18 cellular contexts compared by ENCODE assay signal in the genomic region with DNA sequence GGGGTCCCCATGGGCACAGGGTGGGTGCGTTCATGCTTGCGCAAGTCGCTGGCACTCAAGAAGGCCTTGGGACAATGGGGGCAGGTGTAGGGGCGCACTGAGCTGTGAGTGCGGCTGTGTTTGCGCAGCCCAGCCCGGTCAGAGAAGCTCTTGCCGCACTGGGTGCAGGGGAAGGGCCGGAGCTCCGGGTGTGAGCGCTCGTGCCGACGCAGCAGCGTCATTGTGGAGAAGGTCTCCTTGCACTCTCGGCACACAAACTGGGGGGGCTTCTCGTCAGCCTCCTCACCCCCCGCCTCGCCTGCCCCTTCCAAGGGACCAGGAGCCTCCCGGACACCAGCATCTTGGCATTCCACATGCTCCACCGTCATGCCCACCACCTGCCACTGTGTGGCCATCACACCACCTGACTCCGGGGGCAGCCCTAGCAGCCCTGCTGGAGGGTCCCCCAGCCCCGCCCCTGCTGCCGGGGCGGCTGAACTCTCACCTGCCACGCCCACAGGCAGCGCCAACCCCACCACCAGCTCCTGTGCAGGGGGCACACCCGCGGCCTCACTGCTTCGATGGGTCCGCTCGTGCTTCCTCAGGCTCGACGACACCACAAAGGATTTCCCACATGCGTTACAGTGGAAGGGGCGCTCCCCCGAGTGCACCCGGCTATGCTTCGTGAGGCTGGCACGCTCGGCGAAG. TPM values are rescaled to one million over a fixed set of nuclear protein-coding genes. Genes with fewer than 3 reads are reported as not detected.
DNase-seq lines count a peak whose midpoint lies in the region; ATAC-seq, FAIRE-seq and TF ChIP-seq lines count a peak whose summit lies in the region.
"Had no signal": no experiment of that assay in that cellular context is flagged by ENCODE, and none has a peak within 500 bp of the region (broad histone marks: within the 10 kb centered on the region; RNA-seq: fewer than 3 reads in every experiment).

No MANE protein-coding gene starts in this region.

- H3K9ac ChIP-seq in HepG2 (ENCODE audit: insufficient read depth, low read depth, low read length) = no peak overlapping the region

- no peak overlapping the region for H3K4me2 ChIP-seq in HepG2 (ENCODE audit: low read depth, low read length)

- no peak for TF ChIP-seq RAD21 in HepG2 (CRISPR knock-in tag; IDR thresholded peaks at IDR 0.05)

- H3K4me3 ChIP-seq in HepG2 (replicated peaks in 1 of 3; ENCODE audit: insufficient read depth in 1 of 3, low read depth in 2 of 3, low read length in 3 of 3) (no peak overlapping the region), right lobe of liver (no peak overlapping the region), testis (peak overlapping the region; percentile 10 to 36)
- H3K4me3 ChIP-seq: Peyer's patch had no signal

- H3K27me3 ChIP-seq in HepG2 (ENCODE audit: control insufficient read depth in 1 of 2, insufficient read depth in 2 of 2, low read length in 2 of 2) (no peaks in the 10 kb centered on the region), right lobe of liver (no peaks in the 10 kb centered on the region), testis (no peaks in the 10 kb centered on the region)
- H3K27me3 ChIP-seq: Peyer's patch had no signal

- H3K79me2 ChIP-seq in HepG2 (ENCODE audit: insufficient read depth, low read length) = peaks cover 4% of the 10 kb centered on the region

- POLR2A ChIA-PET in HepG2 (lab: Yijun Ruan, JAX) = interaction anchor here (0.6 kb wide), 1 partner anchor 11 kb away, joined by 3 read pairs; no protein-coding TSS in a partner anchor

- TF ChIP-seq CTCF in HepG2 (CRISPR knock-in tag; IDR thresholded peaks at IDR 0.05) = no peak
- no peak for TF ChIP-seq CTCF in right lobe of liver (IDR thresholded peaks at IDR 0.05)
- no peak for TF ChIP-seq CTCF in testis (IDR thresholded peaks at IDR 0.05)

- no peak overlapping the region for H2AFZ ChIP-seq in HepG2 (ENCODE audit: low read length)

- H3K36me3 ChIP-seq in HepG2 (replicated peaks in 1 of 2; ENCODE audit: control insufficient read depth in 1 of 2, insufficient read depth in 2 of 2, low read length in 2 of 2) = peaks cover 14 to 25% of the 10 kb centered on the region in 2 experiments; a peak in 4 of 5 replicates
- no peaks in the 10 kb centered on the region for H3K36me3 ChIP-seq in right lobe of liver
- H3K36me3 ChIP-seq in testis (ENCODE audit: low read depth, missing control alignments) = no peaks in the 10 kb centered on the region

- FAIRE-seq in HepG2 (lab: Jason Lieb, UNC) = no peak
- FAIRE-seq: GM12892, H1 had no signal

- H3K27ac ChIP-seq in HepG2 (ENCODE audit: extremely low read length, insufficient read depth, low read length) (no peak overlapping the region), right lobe of liver (no peak overlapping the region), testis (no peak overlapping the region)
- H3K27ac ChIP-seq: 22Rv1, C4-2B, Peyer's patch had no signal

- CTCF ChIA-PET in HepG2 (lab: Yijun Ruan, JAX; ENCODE audit: low intra/inter-chr PET ratio, low total read pairs) = no interaction called here

- no peak; the same call in 2 of the 3 replicates for ATAC-seq in HepG2
- no peak for ATAC-seq in right lobe of liver
- ATAC-seq in GM18511 (IDR thresholded peaks at IDR 0.05; ENCODE audit: unreplicated experiment) = no peak

- in situ Hi-C loops in HepG2 (cut with HindIII; ENCODE audit: extremely low pct_ligation_motif_present, low pct_unique_long_range_greater_than_20kb) = no loop called here

- WGBS in HepG2 (ENCODE audit: low lambda C conversion rate) = 98% methylated on average over 42 of the region's 42 CpGs
- 89% methylated on average over 11 of the region's 42 CpGs for WGBS in right lobe of liver (ENCODE audit: insufficient coverage, low coverage, low lambda C conversion rate, missing lambda C conversion rate)
- WGBS in testis, 2 donors = 70 to 90% methylated on average over 12 to 42 of the region's 42 CpGs

- DNase-seq in HepG2 (ENCODE audit: low spot score) (no peak), right lobe of liver (no peak), testis (no peak)
- DNase-seq: AML-193; DMS79; KG1; MV-4-11; NCI-H1694 treated with DMSO at 0.1 percent for 48 hours; NCI-H510A; NCI-H748 treated with DMSO at 0.1 percent for 48 hours; NK-92 treated with Interleukin-12 subunit alpha and Interleukin-12 subunit beta, amount 100 ng/mL, for 24 hours; Peyer's patch; Right ventricle myocardium superior had no signal

- TF ChIP-seq EP300 in HepG2 (IDR thresholded peaks at IDR 0.05; ENCODE audit: low read depth in 2 of 2, low read length in 2 of 2) = no peak
- no peak for TF ChIP-seq EP300 in HepG2 (CRISPR knock-in tag; IDR thresholded peaks at IDR 0.05; ENCODE audit: borderline replicate concordance)

- no TSS peak for BruUV-seq in HepG2 (replicated peaks; lab: Mats Ljungman, UMichigan)

- intact Hi-C loops in HepG2 (cut with micrococcal nuclease; ENCODE audit: unreplicated experiment) = no loop called here
- intact Hi-C loops in right lobe of liver (cut with DNase I) = no loop called here
- intact Hi-C loops in testis (cut with DNase I; ENCODE audit: low total_unique reads) = no loop called here

- H4K20me1 ChIP-seq in HepG2 (ENCODE audit: insufficient read depth, low read length) = no peaks in the 10 kb centered on the region

- H3K4me1 ChIP-seq in HepG2 (ENCODE audit: insufficient read depth, low read length) (no peaks in the 10 kb centered on the region), right lobe of liver (no peaks in the 10 kb centered on the region), testis (peaks cover 8% of the 10 kb centered on the region)

- no peaks in the 10 kb centered on the region for H3K9me3 ChIP-seq in HepG2 (ENCODE audit: low read length)
- H3K9me3 ChIP-seq in right lobe of liver = no peaks in the 10 kb centered on the region
- no peaks in the 10 kb centered on the region for H3K9me3 ChIP-seq in testis
- H3K9me3 ChIP-seq: Peyer's patch had no signal

- TF ChIP-seq POLR2A in HepG2 (IDR thresholded peaks at IDR 0.05; ENCODE audit: insufficient read depth in 1 of 2, low read depth in 2 of 2, low read length in 2 of 2) (no peak), right lobe of liver (IDR thresholded peaks at IDR 0.05) (no peak), testis (IDR thresholded peaks at IDR 0.05) (no peak)

RNA-seq across cellular contexts. Expression of gene ZNF668, which starts 12.8 kb away (rescaled TPM):
- total RNA-seq in HepG2 (2016; rRNA removed; fragmentation: Illumina TruSeq; extraction: Trizol) (7.5 and 9.8 TPM in 2 replicates), right lobe of liver (1 to 10 TPM; 2.0 to 4.6 (median 3.5) TPM), testis (10 to 100 TPM; 17.2 to 20.2 TPM)
- 1.9 and 3.1 TPM in 2 replicates for total RNA-seq in HepG2 (2016; cell fraction: cytosol; rRNA removed; fragmentation: Illumina TruSeq; extraction: Trizol; ENCODE audit: low read depth)
- 6.4 and 9.6 TPM in 2 replicates for total RNA-seq in HepG2 (2016; cell fraction: insoluble cytoplasmic fraction; rRNA removed; fragmentation: Illumina TruSeq; extraction: Trizol)
- total RNA-seq in HepG2 (2016; cell fraction: membrane; rRNA removed; fragmentation: Illumina TruSeq; extraction: Trizol) = 4.6 and 4.9 TPM in 2 replicates
- 6.1 and 6.8 TPM in 2 replicates for total RNA-seq in HepG2 (2016; cell fraction: nucleus; rRNA removed; fragmentation: Illumina TruSeq; extraction: Trizol)
- polyA plus RNA-seq in HepG2 (2011; rRNA removed) (3.8 and 4.0 TPM in 2 replicates), testis (ENCODE audit: insufficient read depth, low read depth, low replicate concordance) (10.1 TPM)
- 3.9 and 6.3 TPM in 2 replicates for polyA plus RNA-seq in HepG2 (2011; cell fraction: cytosol; rRNA removed)
- 8.8 and 11.7 TPM in 2 replicates for polyA plus RNA-seq in HepG2 (2011; cell fraction: nucleus; rRNA removed)
- polyA plus RNA-seq in HepG2 (2012) = 3.5 and 5.1 TPM in 2 replicates
- polyA plus RNA-seq in HepG2 (2016; cell fraction: cytosol; fragmentation: Illumina TruSeq; extraction: Trizol; ENCODE audit: low read depth) = 1.0 and 1.1 TPM in 2 replicates
- polyA plus RNA-seq in HepG2 (2016; cell fraction: insoluble cytoplasmic fraction; fragmentation: Illumina TruSeq; extraction: Trizol; ENCODE audit: low read depth) = 7.3 and 8.1 TPM in 2 replicates
- polyA plus RNA-seq in HepG2 (2016; cell fraction: membrane; fragmentation: Illumina TruSeq; extraction: Trizol; ENCODE audit: low read depth) = 2.8 and 2.9 TPM in 2 replicates
- 8.4 and 9.3 TPM in 2 replicates for polyA plus RNA-seq in HepG2 (2016; cell fraction: nucleus; fragmentation: Illumina TruSeq; extraction: Trizol; ENCODE audit: insufficient read depth, low read depth)
- 17.4 and 23.8 TPM in 2 replicates for polyA minus RNA-seq in HepG2 (2011; rRNA and poly(A)+ RNA removed; ENCODE audit: low replicate concordance)
- 4.4 and 4.8 TPM in 2 replicates for polyA minus RNA-seq in HepG2 (2011; cell fraction: cytosol; rRNA and poly(A)+ RNA removed)
- polyA minus RNA-seq in HepG2 (2011; cell fraction: nucleus; rRNA and poly(A)+ RNA removed) = 5.5 and 6.5 TPM in 2 replicates

RNA-seq across cellular contexts. Expression of gene ZNF646, which starts 13.0 kb away (rescaled TPM):
- total RNA-seq in HepG2 (2016; rRNA removed; fragmentation: Illumina TruSeq; extraction: Trizol) = 7.8 and 10.9 TPM in 2 replicates
- 1.7 and 2.4 TPM in 2 replicates for total RNA-seq in HepG2 (2016; cell fraction: cytosol; rRNA removed; fragmentation: Illumina TruSeq; extraction: Trizol; ENCODE audit: low read depth)
- 6.8 and 11.1 TPM in 2 replicates for total RNA-seq in HepG2 (2016; cell fraction: insoluble cytoplasmic fraction; rRNA removed; fragmentation: Illumina TruSeq; extraction: Trizol)
- 5.0 and 5.3 TPM in 2 replicates for total RNA-seq in HepG2 (2016; cell fraction: membrane; rRNA removed; fragmentation: Illumina TruSeq; extraction: Trizol)
- 14.4 and 16.7 TPM in 2 replicates for total RNA-seq in HepG2 (2016; cell fraction: nucleus; rRNA removed; fragmentation: Illumina TruSeq; extraction: Trizol)
- 3.4 and 4.4 TPM in 2 replicates for polyA plus RNA-seq in HepG2 (2011; rRNA removed)
- polyA plus RNA-seq in HepG2 (2011; cell fraction: cytosol; rRNA removed) = 2.2 and 2.9 TPM in 2 replicates
- polyA plus RNA-seq in HepG2 (2011; cell fraction: nucleus; rRNA removed) = 19.6 and 21.3 TPM in 2 replicates
- 5.6 and 5.8 TPM in 2 replicates for polyA plus RNA-seq in HepG2 (2012)
- 0.38 and 0.43 TPM in 2 replicates for polyA plus RNA-seq in HepG2 (2016; cell fraction: cytosol; fragmentation: Illumina TruSeq; extraction: Trizol; ENCODE audit: low read depth)
- 3.7 and 4.7 TPM in 2 replicates for polyA plus RNA-seq in HepG2 (2016; cell fraction: insoluble cytoplasmic fraction; fragmentation: Illumina TruSeq; extraction: Trizol; ENCODE audit: low read depth)
- 0.90 and 0.94 TPM in 2 replicates for polyA plus RNA-seq in HepG2 (2016; cell fraction: membrane; fragmentation: Illumina TruSeq; extraction: Trizol; ENCODE audit: low read depth)
- 22.6 and 23.3 TPM in 2 replicates for polyA plus RNA-seq in HepG2 (2016; cell fraction: nucleus; fragmentation: Illumina TruSeq; extraction: Trizol; ENCODE audit: insufficient read depth, low read depth)
- polyA minus RNA-seq in HepG2 (2011; rRNA and poly(A)+ RNA removed; ENCODE audit: low replicate concordance) = 29.7 and 32.7 TPM in 2 replicates
- 4.2 and 5.8 TPM in 2 replicates for polyA minus RNA-seq in HepG2 (2011; cell fraction: cytosol; rRNA and poly(A)+ RNA removed)
- polyA minus RNA-seq in HepG2 (2011; cell fraction: nucleus; rRNA and poly(A)+ RNA removed) = 26.1 and 29.9 TPM in 2 replicates
- 1 to 10 TPM; 4.2 to 5.0 (median 4.5) TPM for total RNA-seq in right lobe of liver
- 10 to 100 TPM; 68.9 to 74.0 TPM for total RNA-seq in testis
- polyA plus RNA-seq in testis (ENCODE audit: insufficient read depth, low read depth, low replicate concordance) = 80.3 TPM

RNA-seq across cellular contexts. Expression of gene PRSS53, which starts 27.5 kb away (rescaled TPM):
- total RNA-seq in HepG2 (2016; rRNA removed; fragmentation: Illumina TruSeq; extraction: Trizol) (0.65 and 2.2 TPM in 2 replicates), right lobe of liver (10 to 100 TPM in 1 of 6 experiments, 1 to 10 TPM in 5; 2.3 to 14.8 (median 3.9) TPM), testis (1 to 10 TPM; 2.7 to 6.1 TPM)
- 0.61 and 0.62 TPM in 2 replicates for total RNA-seq in HepG2 (2016; cell fraction: cytosol; rRNA removed; fragmentation: Illumina TruSeq; extraction: Trizol; ENCODE audit: low read depth)
- 0.46 and 2.8 TPM in 2 replicates for total RNA-seq in HepG2 (2016; cell fraction: insoluble cytoplasmic fraction; rRNA removed; fragmentation: Illumina TruSeq; extraction: Trizol)
- 0.49 and 0.52 TPM in 2 replicates for total RNA-seq in HepG2 (2016; cell fraction: membrane; rRNA removed; fragmentation: Illumina TruSeq; extraction: Trizol)
- total RNA-seq in HepG2 (2016; cell fraction: nucleus; rRNA removed; fragmentation: Illumina TruSeq; extraction: Trizol) = 3.2 and 4.5 TPM in 2 replicates
- polyA plus RNA-seq in HepG2 (2011; rRNA removed) (6.9 and 7.4 TPM in 2 replicates), testis (ENCODE audit: insufficient read depth, low read depth, low replicate concordance) (1.1 TPM)
- 1.0 and 1.6 TPM in 2 replicates for polyA plus RNA-seq in HepG2 (2011; cell fraction: cytosol; rRNA removed)
- 103 and 136 TPM in 2 replicates for polyA plus RNA-seq in HepG2 (2011; cell fraction: nucleus; rRNA removed)
- 3.6 and 7.5 TPM in 2 replicates for polyA plus RNA-seq in HepG2 (2012)
- 0.19 and 0.26 TPM in 2 replicates for polyA plus RNA-seq in HepG2 (2016; cell fraction: cytosol; fragmentation: Illumina TruSeq; extraction: Trizol; ENCODE audit: low read depth)
- 0.60 TPM in 1 of 2 replicates, not detected in the other for polyA plus RNA-seq in HepG2 (2016; cell fraction: insoluble cytoplasmic fraction; fragmentation: Illumina TruSeq; extraction: Trizol; ENCODE audit: low read depth)
- 0.09 and 0.53 TPM in 2 replicates for polyA plus RNA-seq in HepG2 (2016; cell fraction: membrane; fragmentation: Illumina TruSeq; extraction: Trizol; ENCODE audit: low read depth)
- 6.4 and 11.2 TPM in 2 replicates for polyA plus RNA-seq in HepG2 (2016; cell fraction: nucleus; fragmentation: Illumina TruSeq; extraction: Trizol; ENCODE audit: insufficient read depth, low read depth)
- 2.8 and 9.1 TPM in 2 replicates for polyA minus RNA-seq in HepG2 (2011; rRNA and poly(A)+ RNA removed; ENCODE audit: low replicate concordance)
- 0.49 and 0.70 TPM in 2 replicates for polyA minus RNA-seq in HepG2 (2011; cell fraction: cytosol; rRNA and poly(A)+ RNA removed)
- 21.0 and 21.8 TPM in 2 replicates for polyA minus RNA-seq in HepG2 (2011; cell fraction: nucleus; rRNA and poly(A)+ RNA removed)

RNA-seq across cellular contexts. Expression of gene STX4, which starts 27.9 kb away (rescaled TPM):
- total RNA-seq in HepG2 (2016; rRNA removed; fragmentation: Illumina TruSeq; extraction: Trizol) = 29.2 and 31.3 TPM in 2 replicates
- 10.9 and 11.8 TPM in 2 replicates for total RNA-seq in HepG2 (2016; cell fraction: cytosol; rRNA removed; fragmentation: Illumina TruSeq; extraction: Trizol; ENCODE audit: low read depth)
- 28.3 and 29.6 TPM in 2 replicates for total RNA-seq in HepG2 (2016; cell fraction: insoluble cytoplasmic fraction; rRNA removed; fragmentation: Illumina TruSeq; extraction: Trizol)
- 18.1 and 22.6 TPM in 2 replicates for total RNA-seq in HepG2 (2016; cell fraction: membrane; rRNA removed; fragmentation: Illumina TruSeq; extraction: Trizol)
- total RNA-seq in HepG2 (2016; cell fraction: nucleus; rRNA removed; fragmentation: Illumina TruSeq; extraction: Trizol) = 23.9 and 30.7 TPM in 2 replicates
- 34.6 and 37.0 TPM in 2 replicates for polyA plus RNA-seq in HepG2 (2011; rRNA removed)
- polyA plus RNA-seq in HepG2 (2011; cell fraction: cytosol; rRNA removed) = 23.2 and 23.7 TPM in 2 replicates
- polyA plus RNA-seq in HepG2 (2011; cell fraction: nucleus; rRNA removed) = 109 and 115 TPM in 2 replicates
- 36.9 and 43.1 TPM in 2 replicates for polyA plus RNA-seq in HepG2 (2012)
- polyA plus RNA-seq in HepG2 (2016; cell fraction: cytosol; fragmentation: Illumina TruSeq; extraction: Trizol; ENCODE audit: low read depth) = 14.1 and 15.4 TPM in 2 replicates
- polyA plus RNA-seq in HepG2 (2016; cell fraction: insoluble cytoplasmic fraction; fragmentation: Illumina TruSeq; extraction: Trizol; ENCODE audit: low read depth) = 43.9 and 44.6 TPM in 2 replicates
- 22.4 and 26.1 TPM in 2 replicates for polyA plus RNA-seq in HepG2 (2016; cell fraction: membrane; fragmentation: Illumina TruSeq; extraction: Trizol; ENCODE audit: low read depth)
- polyA plus RNA-seq in HepG2 (2016; cell fraction: nucleus; fragmentation: Illumina TruSeq; extraction: Trizol; ENCODE audit: insufficient read depth, low read depth) = 94.3 and 107 TPM in 2 replicates
- 23.8 and 35.4 TPM in 2 replicates for polyA minus RNA-seq in HepG2 (2011; rRNA and poly(A)+ RNA removed; ENCODE audit: low replicate concordance)
- 7.3 and 10.4 TPM in 2 replicates for polyA minus RNA-seq in HepG2 (2011; cell fraction: cytosol; rRNA and poly(A)+ RNA removed)
- polyA minus RNA-seq in HepG2 (2011; cell fraction: nucleus; rRNA and poly(A)+ RNA removed) = 17.5 and 20.7 TPM in 2 replicates
- 10 to 100 TPM; 18.8 to 52.8 (median 23.6) TPM for total RNA-seq in right lobe of liver
- total RNA-seq in testis = 10 to 100 TPM; 50.9 to 56.9 TPM
- 37.1 TPM for polyA plus RNA-seq in testis (ENCODE audit: insufficient read depth, low read depth, low replicate concordance)

RNA-seq across cellular contexts. Expression of gene VKORC1, which starts 33.3 kb away (rescaled TPM):
- 92.1 and 141 TPM in 2 replicates for total RNA-seq in HepG2 (2016; rRNA removed; fragmentation: Illumina TruSeq; extraction: Trizol)
- 108 and 123 TPM in 2 replicates for total RNA-seq in HepG2 (2016; cell fraction: cytosol; rRNA removed; fragmentation: Illumina TruSeq; extraction: Trizol; ENCODE audit: low read depth)
- total RNA-seq in HepG2 (2016; cell fraction: insoluble cytoplasmic fraction; rRNA removed; fragmentation: Illumina TruSeq; extraction: Trizol) = 100 and 140 TPM in 2 replicates
- total RNA-seq in HepG2 (2016; cell fraction: membrane; rRNA removed; fragmentation: Illumina TruSeq; extraction: Trizol) = 83.8 and 103 TPM in 2 replicates
- 94.6 and 113 TPM in 2 replicates for total RNA-seq in HepG2 (2016; cell fraction: nucleus; rRNA removed; fragmentation: Illumina TruSeq; extraction: Trizol)
- polyA plus RNA-seq in HepG2 (2011; rRNA removed) = 613 and 615 TPM in 2 replicates
- polyA plus RNA-seq in HepG2 (2011; cell fraction: cytosol; rRNA removed) = 980 and 1,226 TPM in 2 replicates
- 399 and 426 TPM in 2 replicates for polyA plus RNA-seq in HepG2 (2011; cell fraction: nucleus; rRNA removed)
- polyA plus RNA-seq in HepG2 (2012) = 226 and 325 TPM in 2 replicates
- 88.3 and 112 TPM in 2 replicates for polyA plus RNA-seq in HepG2 (2016; cell fraction: cytosol; fragmentation: Illumina TruSeq; extraction: Trizol; ENCODE audit: low read depth)
- polyA plus RNA-seq in HepG2 (2016; cell fraction: insoluble cytoplasmic fraction; fragmentation: Illumina TruSeq; extraction: Trizol; ENCODE audit: low read depth) = 134 and 149 TPM in 2 replicates
- polyA plus RNA-seq in HepG2 (2016; cell fraction: membrane; fragmentation: Illumina TruSeq; extraction: Trizol; ENCODE audit: low read depth) = 106 and 112 TPM in 2 replicates
- 220 and 229 TPM in 2 replicates for polyA plus RNA-seq in HepG2 (2016; cell fraction: nucleus; fragmentation: Illumina TruSeq; extraction: Trizol; ENCODE audit: insufficient read depth, low read depth)
- 450 and 1,230 TPM in 2 replicates for polyA minus RNA-seq in HepG2 (2011; rRNA and poly(A)+ RNA removed; ENCODE audit: low replicate concordance)
- 139 and 156 TPM in 2 replicates for polyA minus RNA-seq in HepG2 (2011; cell fraction: cytosol; rRNA and poly(A)+ RNA removed)
- 91.0 and 99.1 TPM in 2 replicates for polyA minus RNA-seq in HepG2 (2011; cell fraction: nucleus; rRNA and poly(A)+ RNA removed)
- 100 to 1,000 TPM; 102 to 297 (median 199) TPM for total RNA-seq in right lobe of liver
- 100 to 1,000 TPM; 102 to 183 TPM for total RNA-seq in testis
- 102 TPM for polyA plus RNA-seq in testis (ENCODE audit: insufficient read depth, low read depth, low replicate concordance)

Comparison
In these comparisons a context has a peak if more than half of its experiments do, and no peak if none do; other contexts are left out.
1. H3K4me3 ChIP-seq: peak in testis (2 of 2); none in HepG2 (0 of 3) and right lobe of liver (0 of 3).